Comparison of ENCODE assay signal across 13 cellular contexts in the genomic region with DNA sequence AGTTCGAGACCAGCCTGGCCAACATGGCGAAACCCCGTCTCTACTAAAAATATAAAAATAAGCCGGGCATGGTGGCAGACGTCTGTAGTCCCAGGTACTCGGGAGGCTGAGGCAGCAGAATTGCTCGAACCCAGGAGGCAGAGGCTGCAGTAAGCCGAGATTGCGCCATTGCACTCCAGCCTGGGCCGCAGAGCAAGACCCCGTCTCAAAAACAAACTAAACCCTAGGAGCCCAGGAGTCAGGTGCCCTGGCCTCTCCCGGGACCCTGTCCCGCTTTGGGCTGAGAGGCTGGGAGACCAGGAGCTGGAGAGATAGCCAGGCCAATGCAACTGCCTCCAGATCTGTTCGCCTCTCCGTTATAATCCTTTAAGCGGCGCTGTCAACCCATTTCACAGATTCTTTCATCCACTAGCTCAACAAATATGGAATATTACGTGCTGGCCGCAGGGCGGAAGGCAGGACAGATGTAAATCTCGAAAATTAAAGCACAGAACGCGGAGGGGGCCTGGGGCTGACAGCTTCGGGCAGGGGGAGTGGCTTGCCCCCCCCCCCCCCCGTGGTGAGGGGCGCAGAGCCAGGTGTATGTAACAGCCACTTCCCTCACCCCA. TPM values are rescaled to one million over a fixed set of nuclear protein-coding genes. Genes with fewer than 3 reads are reported as not detected.
A peak's percentile ranks its signal among the peaks of the same experiment; 100 is the strongest.
DNase-seq lines count a peak whose midpoint lies in the region; ATAC-seq and TF ChIP-seq lines count a peak whose summit lies in the region.
"Had no signal": no experiment of that assay in that cellular context is flagged by ENCODE, and none has a peak within 500 bp of the region (broad histone marks: within the 10 kb centered on the region; RNA-seq: fewer than 3 reads in every experiment).

No MANE protein-coding gene starts in this region.

- H3K9ac ChIP-seq in MM.1S (ENCODE audit: low read length) (no peak overlapping the region), parathyroid adenoma (no peak overlapping the region)

- no peaks in the 10 kb centered on the region for H3K36me3 Mint-ChIP-seq in activated CD8-positive, alpha-beta T cell treated with anti-CD3 and anti-CD28 coated beads, Interleukin-2, amount 10 ng/mL, durations not matched to agents 7 days and 5 days (ENCODE audit: low read depth)

- no peaks in the 10 kb centered on the region for H3K9me2 ChIP-seq in MM.1S (replicated peaks; ENCODE audit: insufficient read depth, low read length)

- H3K27ac Mint-ChIP-seq in activated CD8-positive, alpha-beta T cell treated with anti-CD3 and anti-CD28 coated beads, Interleukin-2, amount 10 ng/mL, durations not matched to agents 7 days and 5 days: no peak overlapping the region
- H3K27ac Mint-ChIP-seq: nephron had no signal

- no peaks in the 10 kb centered on the region for H3K79me2 ChIP-seq in MM.1S (ENCODE audit: low read length)
- no peaks in the 10 kb centered on the region for H3K79me2 ChIP-seq in parathyroid adenoma

- no peaks in the 10 kb centered on the region for H3K36me3 ChIP-seq in MM.1S (replicated peaks; ENCODE audit: insufficient read depth, low read length)
- H3K36me3 ChIP-seq in parathyroid adenoma (ENCODE audit: control insufficient read depth, insufficient read depth, low read length): no peaks in the 10 kb centered on the region
- H3K36me3 ChIP-seq: transverse colon had no signal

- H3K4me3 Mint-ChIP-seq in activated CD8-positive, alpha-beta T cell treated with anti-CD3 and anti-CD28 coated beads, Interleukin-2, amount 10 ng/mL, durations not matched to agents 7 days and 5 days: no peak overlapping the region

- no peak overlapping the region for H3K27ac ChIP-seq in MM.1S (ENCODE audit: low read length)
- H3K27ac ChIP-seq in parathyroid adenoma: no peak overlapping the region
- H3K27ac ChIP-seq: C4-2B had no signal

- H3K27me3 ChIP-seq in MM.1S (replicated peaks; ENCODE audit: insufficient read depth, low read length): peaks cover 38% of the 10 kb centered on the region
- no peaks in the 10 kb centered on the region for H3K27me3 ChIP-seq in parathyroid adenoma (ENCODE audit: control insufficient read depth, insufficient read depth, low read length)

- H3K4me3 ChIP-seq in AG09309 (ENCODE audit: control insufficient read depth, low read depth, low read length): peak overlapping the region; percentile 19
- H3K4me3 ChIP-seq in MM.1S (ENCODE audit: low read length): no peak overlapping the region
- H3K4me3 ChIP-seq in epithelial cell of esophagus (ENCODE audit: low read length): peak overlapping the region; percentile 42
- no peak overlapping the region for H3K4me3 ChIP-seq in parathyroid adenoma (ENCODE audit: low read depth, low read length)

- H3K4me2 ChIP-seq in MM.1S (ENCODE audit: low read depth, low read length): peak overlapping the region; percentile 58; the same call in 1 of the 2 replicates
- H3K4me2 ChIP-seq in parathyroid adenoma (ENCODE audit: low read length): peak overlapping the region; percentile 48

- TF ChIP-seq CTCF in AG09309 (IDR thresholded peaks at IDR 0.05; ENCODE audit: control insufficient read depth, insufficient read depth, low read depth, low read length, missing control alignments) (no peak), MM.1S (IDR thresholded peaks at IDR 0.05; ENCODE audit: low read length) (no peak), epithelial cell of esophagus (IDR thresholded peaks at IDR 0.05; ENCODE audit: insufficient read depth, low read depth, low read length, missing control alignments) (no peak), parathyroid adenoma (IDR thresholded peaks at IDR 0.05) (no peak)

- H2AFZ ChIP-seq in MM.1S (ENCODE audit: low read length) (no peak overlapping the region), parathyroid adenoma (peak overlapping the region; percentile 65)

- no peaks in the 10 kb centered on the region for H4K20me1 ChIP-seq in MM.1S (ENCODE audit: insufficient read depth, low read length)

- CTCF ChIA-PET in activated CD8-positive, alpha-beta T cell treated with anti-CD3 and anti-CD28 coated beads, Interleukin-2, amount 10 ng/mL, durations not matched to agents 7 days and 5 days (lab: Charles Lee): interaction anchor here (1.5 kb wide), 1 partner anchor 70 kb away, joined by 7 read pairs; no protein-coding TSS in a partner anchor

- H3K4me1 ChIP-seq in MM.1S (ENCODE audit: low read length) (peaks cover 11% of the 10 kb centered on the region), parathyroid adenoma (peaks cover 4% of the 10 kb centered on the region)

- ATAC-seq in HG03108 (IDR thresholded peaks at IDR 0.05; ENCODE audit: unreplicated experiment): no peak
- ATAC-seq in HG02642 (IDR thresholded peaks at IDR 0.05; ENCODE audit: poor library complexity, unreplicated experiment): no peak
- no peak for ATAC-seq in GM19324 (IDR thresholded peaks at IDR 0.05; ENCODE audit: low FRiP score, unreplicated experiment)
- no peak for ATAC-seq in activated CD8-positive, alpha-beta T cell treated with anti-CD3 and anti-CD28 coated beads, Interleukin-2, amount 10 ng/mL, durations not matched to agents 7 days and 5 days

- no peaks in the 10 kb centered on the region for H3F3A ChIP-seq in MM.1S (ENCODE audit: insufficient read depth, low read length)

- H3K27me3 Mint-ChIP-seq in activated CD8-positive, alpha-beta T cell treated with anti-CD3 and anti-CD28 coated beads, Interleukin-2, amount 10 ng/mL, durations not matched to agents 7 days and 5 days (ENCODE audit: low read depth): peaks cover 13% of the 10 kb centered on the region

- no peaks in the 10 kb centered on the region for H3K9me3 ChIP-seq in MM.1S (replicated peaks; ENCODE audit: insufficient read depth, low read length)
- H3K9me3 ChIP-seq in parathyroid adenoma (ENCODE audit: control insufficient read depth, low read length): no peaks in the 10 kb centered on the region
- H3K9me3 ChIP-seq: transverse colon had no signal

- no peaks in the 10 kb centered on the region for H3K9me3 Mint-ChIP-seq in activated CD8-positive, alpha-beta T cell treated with anti-CD3 and anti-CD28 coated beads, Interleukin-2, amount 10 ng/mL, durations not matched to agents 7 days and 5 days (ENCODE audit: insufficient read depth)
- H3K9me3 Mint-ChIP-seq: nephron had no signal

- POLR2A ChIA-PET in activated CD8-positive, alpha-beta T cell treated with anti-CD3 and anti-CD28 coated beads, Interleukin-2, amount 10 ng/mL, durations not matched to agents 7 days and 5 days (lab: Charles Lee): interaction anchor here (0.6 kb wide), 1 partner anchor 15 kb away, joined by 4 read pairs; no protein-coding TSS in a partner anchor

- DNase-seq in AG09309 (ENCODE audit: low read depth) (no peak), MM.1S (no peak), epithelial cell of esophagus (ENCODE audit: low read depth) (no peak)
- no peak for DNase-seq in activated CD8-positive, alpha-beta T cell treated with anti-CD3 and anti-CD28 coated beads, Interleukin-2, amount 10 ng/mL, durations not matched to agents 7 days and 5 days
- DNase-seq: NCI-H146 had no signal

- H3K4me1 Mint-ChIP-seq in activated CD8-positive, alpha-beta T cell treated with anti-CD3 and anti-CD28 coated beads, Interleukin-2, amount 10 ng/mL, durations not matched to agents 7 days and 5 days (ENCODE audit: low read depth): peaks cover 10% of the 10 kb centered on the region

RNA-seq across cellular contexts. Expression of gene MYBPC2, which starts 5.3 kb away (rescaled TPM):
- not detected for total RNA-seq in activated CD8-positive, alpha-beta T cell treated with anti-CD3 and anti-CD28 coated beads, Interleukin-2, amount 10 ng/mL, durations not matched to agents 7 days and 5 days

RNA-seq across cellular contexts. Expression of gene SPIB, which starts 8.7 kb away (rescaled TPM):
- under 1 TPM; 0.52 to 0.84 TPM for total RNA-seq in activated CD8-positive, alpha-beta T cell treated with anti-CD3 and anti-CD28 coated beads, Interleukin-2, amount 10 ng/mL, durations not matched to agents 7 days and 5 days
- total RNA-seq: cerebellum had no signal

RNA-seq across cellular contexts. Expression of gene POLD1, which starts 43.3 kb away (rescaled TPM):
- 100 to 1,000 TPM; 163 to 181 TPM for total RNA-seq in activated CD8-positive, alpha-beta T cell treated with anti-CD3 and anti-CD28 coated beads, Interleukin-2, amount 10 ng/mL, durations not matched to agents 7 days and 5 days

RNA-seq across cellular contexts. Expression of gene EMC10, which starts 48.9 kb away (rescaled TPM):
- 10 to 100 TPM; 54.8 to 56.9 TPM for total RNA-seq in activated CD8-positive, alpha-beta T cell treated with anti-CD3 and anti-CD28 coated beads, Interleukin-2, amount 10 ng/mL, durations not matched to agents 7 days and 5 days

RNA-seq across cellular contexts. Expression of gene GARIN5A, which starts 49.2 kb away (rescaled TPM):
- total RNA-seq in activated CD8-positive, alpha-beta T cell treated with anti-CD3 and anti-CD28 coated beads, Interleukin-2, amount 10 ng/mL, durations not matched to agents 7 days and 5 days: under 1 TPM in 1 of 2 experiments, not detected in 1; 0.29 TPM

Comparison
In these comparisons a context has a peak if more than half of its experiments do, and no peak if none do; other contexts are left out.
1. H3K4me3 ChIP-seq: peak in AG09309 (single experiment) and epithelial cell of esophagus (single experiment); none in MM.1S (single experiment) and parathyroid adenoma (single experiment).